In the genomic region with DNA sequence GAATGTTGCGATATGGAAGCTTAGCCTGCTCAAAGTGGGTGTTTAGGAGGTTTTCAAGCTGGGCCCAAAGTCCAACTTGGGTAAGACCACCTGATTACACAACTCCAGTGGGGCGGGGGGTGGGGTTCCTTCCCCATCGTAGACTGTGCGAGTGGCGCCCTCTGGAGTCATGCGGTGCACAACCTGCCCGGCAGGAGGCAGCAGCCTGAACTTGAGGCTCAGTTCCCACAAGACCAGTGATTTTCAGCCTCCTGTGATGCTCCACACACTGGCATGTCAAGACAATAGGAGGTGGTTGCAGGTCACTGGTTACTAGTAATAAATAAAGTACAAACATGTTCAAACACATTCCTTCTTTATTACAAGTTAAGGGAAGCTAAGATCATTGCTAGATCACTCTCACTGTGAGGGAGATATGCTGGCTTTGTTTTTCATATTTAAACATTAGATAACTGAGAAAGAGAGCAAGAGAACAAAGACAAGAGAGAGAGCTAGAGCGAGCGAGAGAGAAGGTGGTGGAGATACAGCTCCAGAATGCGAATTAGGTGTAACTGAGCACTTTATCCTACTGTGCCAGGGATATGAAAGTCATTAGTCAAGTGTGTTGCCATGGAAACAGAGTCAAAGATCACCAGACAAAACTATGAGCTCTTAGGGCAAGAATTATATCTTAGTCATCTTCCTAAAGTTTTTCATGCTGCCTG, we compare ENCODE assay signal across 8 cellular contexts.
DNase-seq lines count a peak whose midpoint lies in the region; ATAC-seq, FAIRE-seq and TF ChIP-seq lines count a peak whose summit lies in the region.

No MANE protein-coding gene starts in this region.

- H3K27ac Mint-ChIP-seq in activated T-helper 2 cell treated with anti-CD3 and anti-CD28 coated beads, Interferon-gamma antibody, Interleukin-2, Interleukin-4, amounts not matched to agents 10 μg/mL and 5 μg/mL and 100 μg/mL, durations not matched to agents 14 hours and 24 hours and 36 hours: no peak overlapping the region

- H3K4me1 Mint-ChIP-seq in activated T-helper 2 cell treated with anti-CD3 and anti-CD28 coated beads, Interferon-gamma antibody, Interleukin-2, Interleukin-4, amounts not matched to agents 10 μg/mL and 5 μg/mL and 100 μg/mL, durations not matched to agents 14 hours and 24 hours and 36 hours (ENCODE audit: low read depth): no peaks in the 10 kb centered on the region

- peaks cover 0 to 20% (median 12%) of the 10 kb centered on the region in 6 donors for H3K4me1 ChIP-seq in spleen

- 70 to 80% (median 74%) methylated on average over 10 of the region's 10 CpGs for WGBS in spleen, 5 donors

- H3K4me3 ChIP-seq in BJ (ENCODE audit: low read depth, low read length) (no peak overlapping the region), spleen (no peak overlapping the region)

- H3K27ac ChIP-seq in spleen: no peak overlapping the region

- H3K9me3 ChIP-seq in spleen: peaks cover 0 to 5% (median 0%) of the 10 kb centered on the region in 8 donors

- no peaks in the 10 kb centered on the region for H3K36me3 Mint-ChIP-seq in activated T-helper 2 cell treated with anti-CD3 and anti-CD28 coated beads, Interferon-gamma antibody, Interleukin-2, Interleukin-4, amounts not matched to agents 10 μg/mL and 5 μg/mL and 100 μg/mL, durations not matched to agents 14 hours and 24 hours and 36 hours (ENCODE audit: low read depth)

- no peaks in the 10 kb centered on the region for H3K27me3 ChIP-seq in BJ (ENCODE audit: control insufficient read depth, insufficient read depth, low read length)
- no peaks in the 10 kb centered on the region for H3K27me3 ChIP-seq in spleen (replicated peaks in 1 of 7)

- no peak overlapping the region for H3K4me3 Mint-ChIP-seq in activated T-helper 2 cell treated with anti-CD3 and anti-CD28 coated beads, Interferon-gamma antibody, Interleukin-2, Interleukin-4, amounts not matched to agents 10 μg/mL and 5 μg/mL and 100 μg/mL, durations not matched to agents 14 hours and 24 hours and 36 hours (ENCODE audit: low read depth)

- TF ChIP-seq CTCF in BJ (IDR thresholded peaks at IDR 0.05; ENCODE audit: insufficient read depth, low read depth, low read length) (peak; percentile 52), spleen (IDR thresholded peaks at IDR 0.05 in 8 of 11, conservative IDR thresholded peaks at IDR 0.05 in 3 of 11) (peak in 1 of 11 experiments; percentile 21)

- no peaks in the 10 kb centered on the region for H3K27me3 Mint-ChIP-seq in activated T-helper 2 cell treated with anti-CD3 and anti-CD28 coated beads, Interferon-gamma antibody, Interleukin-2, Interleukin-4, amounts not matched to agents 10 μg/mL and 5 μg/mL and 100 μg/mL, durations not matched to agents 14 hours and 24 hours and 36 hours (ENCODE audit: low read depth)

- no peak for FAIRE-seq in frontal cortex (lab: Jason Lieb, UNC)

- no peak for TF ChIP-seq POLR2A in spleen (IDR thresholded peaks at IDR 0.05)

- POLR2A ChIA-PET in BJ (lab: Charles Lee): no interaction called here

- ATAC-seq in GM21723 (IDR thresholded peaks at IDR 0.05; ENCODE audit: unreplicated experiment) (peak; percentile 65), SK-N-SH treated with all-trans-retinoic acid at 6 μM for 48 hours (peak; percentile 68)

- DNase-seq in BJ (ENCODE audit: low read depth) (peak; percentile 60), iris pigment epithelial cell (ENCODE audit: low read depth) (peak; percentile 78), NCI-H2171 treated with DMSO at 0.1 percent for 48 hours (lab: John Stamatoyannopoulos, UW) (no peak), spleen (no peak), frontal cortex (ENCODE audit: low spot score in 2 of 2) (no peak)
- no peak for DNase-seq in activated T-helper 2 cell treated with anti-CD3 and anti-CD28 coated beads, Interferon-gamma antibody, Interleukin-2, Interleukin-4, amounts not matched to agents 10 μg/mL and 5 μg/mL and 100 μg/mL, durations not matched to agents 14 hours and 24 hours and 36 hours (ENCODE audit: low spot score)

- intact Hi-C loops in activated T-helper 2 cell treated with anti-CD3 and anti-CD28 coated beads, Interferon-gamma antibody, Interleukin-2, Interleukin-4, amounts not matched to agents 10 μg/mL and 5 μg/mL and 100 μg/mL, durations not matched to agents 14 hours and 24 hours and 36 hours (cut with micrococcal nuclease): no loop called here
- intact Hi-C loops in spleen (cut with DNase I; ENCODE audit: low total_unique reads): no loop called here

- H3K9me3 Mint-ChIP-seq in activated T-helper 2 cell treated with anti-CD3 and anti-CD28 coated beads, Interferon-gamma antibody, Interleukin-2, Interleukin-4, amounts not matched to agents 10 μg/mL and 5 μg/mL and 100 μg/mL, durations not matched to agents 14 hours and 24 hours and 36 hours: no peaks in the 10 kb centered on the region

- CTCF ChIA-PET in BJ (lab: Yijun Ruan, JAX): interaction anchor here (0.6 to 2.1 kb wide), 20 partner anchors 8 to 387 kb away, joined by 3 to 9 read pairs (median 3); no protein-coding TSS in a partner anchor

- H3K36me3 ChIP-seq in BJ (ENCODE audit: control insufficient read depth, insufficient read depth, low read length) (no peaks in the 10 kb centered on the region), spleen (no peaks in the 10 kb centered on the region)

TF ChIP-seq in SK-N-SH treated with all-trans-retinoic acid at 6 μM for 48 hours, 23 proteins besides CTCF, POLR2A, EP300 and RAD21:
- TF ChIP-seq ISL1 (CRISPR knock-in tag; IDR thresholded peaks at IDR 0.05) (peak; percentile 45), CSDC2 (CRISPR knock-in tag; IDR thresholded peaks at IDR 0.05) (no peak), RARB (CRISPR knock-in tag; IDR thresholded peaks at IDR 0.05) (no peak)

Comparison
In these comparisons a context has a peak if more than half of its experiments do, and no peak if none do; other contexts are left out.
1. DNase-seq: peak in BJ (single experiment) and iris pigment epithelial cell (single experiment); none in activated T-helper 2 cell treated with anti-CD3 and anti-CD28 coated beads, Interferon-gamma antibody, Interleukin-2, Interleukin-4, amounts not matched to agents 10 μg/mL and 5 μg/mL and 100 μg/mL, durations not matched to agents 14 hours and 24 hours and 36 hours (single experiment), NCI-H2171 treated with DMSO at 0.1 percent for 48 hours (single experiment), spleen (single experiment) and frontal cortex (0 of 2).